In genomic region chr6:155248021-155249001, GRCh38 we compare ENCODE assay signal across 8 cellular contexts. TPM values are rescaled to one million over a fixed set of nuclear protein-coding genes. Genes with fewer than 3 reads are reported as not detected.
DNase-seq lines count a peak whose midpoint lies in the region; ATAC-seq, FAIRE-seq and TF ChIP-seq lines count a peak whose summit lies in the region.

No MANE protein-coding gene starts in this region.

- H3K27ac ChIP-seq in breast epithelium = no peak overlapping the region

- no peak for TF ChIP-seq POLR2A in breast epithelium (IDR thresholded peaks at IDR 0.05)

- intact Hi-C loops in breast epithelium (cut with DNase I; ENCODE audit: low total_unique reads) = no loop called here

- FAIRE-seq in D721Med (lab: Jason Lieb, UNC) = no peak

- DNase-seq in D721Med (ENCODE audit: insufficient read length, low spot score) = no peak
- DNase-seq in NCI-H1105 treated with DMSO at 0.1 percent for 48 hours (lab: John Stamatoyannopoulos, UW) = peak; percentile 18
- peak in 1 of 2 donors; percentile 48 for DNase-seq in breast epithelium (ENCODE audit: low spot score in 2 of 2)
- peak; percentile 47 for DNase-seq in kidney tubule cell (ENCODE audit: low spot score)
- DNase-seq in stimulated activated CD8-positive, alpha-beta memory T cell treated with anti-CD3 and anti-CD28 coated beads, Interleukin-4, amount 100 ng/mL, for 48 hours = peak; percentile 48
- no peak for DNase-seq in NCI-H1436 (lab: John Stamatoyannopoulos, UW)
- no peak for DNase-seq in NCI-H2107 (lab: John Stamatoyannopoulos, UW)

- H3K27me3 ChIP-seq in breast epithelium = no peaks in the 10 kb centered on the region

- H3K4me1 ChIP-seq in breast epithelium = no peaks in the 10 kb centered on the region

- peak; percentile 78 for ATAC-seq in GM19463 (IDR thresholded peaks at IDR 0.05; ENCODE audit: unreplicated experiment)

- no peaks in the 10 kb centered on the region for H3K9me3 ChIP-seq in breast epithelium

- H3K4me3 ChIP-seq in breast epithelium = no peak overlapping the region

- TF ChIP-seq CTCF in D721Med (IDR thresholded peaks at IDR 0.05; ENCODE audit: insufficient read depth, missing control alignments) = peak; percentile 35
- peak; percentile 26 to 70 (median 54) for TF ChIP-seq CTCF in breast epithelium (IDR thresholded peaks at IDR 0.05)

- H3K36me3 ChIP-seq in breast epithelium = no peaks in the 10 kb centered on the region

RNA-seq across cellular contexts. Expression of gene CLDN20, which starts 15.5 kb away (rescaled TPM):
- not detected for total RNA-seq in breast epithelium

Comparison
In these comparisons a context has a peak if more than half of its experiments do, and no peak if none do; other contexts are left out.
1. DNase-seq: peak in NCI-H1105 treated with DMSO at 0.1 percent for 48 hours (single experiment), kidney tubule cell (single experiment) and stimulated activated CD8-positive, alpha-beta memory T cell treated with anti-CD3 and anti-CD28 coated beads, Interleukin-4, amount 100 ng/mL, for 48 hours (single experiment); none in D721Med (single experiment), NCI-H1436 (single experiment) and NCI-H2107 (single experiment).